ENCODE assay signal across 14 cellular contexts in genomic region chr17:64622931-64623654, GRCh38. TPM values are rescaled to one million over a fixed set of nuclear protein-coding genes. Genes with fewer than 3 reads are reported as not detected.
A peak's percentile ranks its signal among the peaks of the same experiment; 100 is the strongest.
DNase-seq lines count a peak whose midpoint lies in the region; ATAC-seq, FAIRE-seq and TF ChIP-seq lines count a peak whose summit lies in the region.
"Had no signal": no experiment of that assay in that cellular context is flagged by ENCODE, and none has a peak within 500 bp of the region (broad histone marks: within the 10 kb centered on the region; RNA-seq: fewer than 3 reads in every experiment).

No MANE protein-coding gene starts in this region.

- intact Hi-C loops in right cardiac atrium (cut with DNase I): no loop called here
- intact Hi-C loops in head of caudate nucleus (cut with DNase I): no loop called here

- no peak for TF ChIP-seq CTCF in A549 (IDR thresholded peaks at IDR 0.05)

- DNase-seq in A549 (ENCODE audit: low read depth in 1 of 2, low spot score in 1 of 2): peak; percentile 61 to 68
- DNase-seq in HPDE6-E6E7 (ENCODE audit: extremely low spot score): peak; percentile 82
- peak; percentile 62 for DNase-seq in astrocyte of the hippocampus (ENCODE audit: low read depth, low spot score)
- DNase-seq in right cardiac atrium: no peak
- no peak for DNase-seq in activated CD8-positive, alpha-beta memory T cell treated with anti-CD3 and anti-CD28 coated beads for 24 hours
- no peak for DNase-seq in head of caudate nucleus
- DNase-seq: activated CD4-positive, alpha-beta T cell treated with anti-CD3 and anti-CD28 coated beads for 1 hour; NCI-H2081 treated with DMSO at 0.1 percent for 48 hours; SHP77 treated with DMSO at 0.1 percent for 48 hours; stimulated activated CD4-positive, alpha-beta T cell treated with anti-CD3 and anti-CD28 coated beads, Interleukin-15, amount 100 ng/mL, for 24 hours; stimulated activated naive CD4-positive, alpha-beta T cell treated with Interleukin-2 at 50 U/mL for 16 hours had no signal

- peak; percentile 83 for FAIRE-seq in A549 (lab: Jason Lieb, UNC)

- 35% methylated on average over 4 of the region's 4 CpGs for WGBS in A549 (ENCODE audit: missing lambda C conversion rate)
- 57% methylated on average over 4 of the region's 4 CpGs for WGBS in right cardiac atrium

- H3K27me3 ChIP-seq in right cardiac atrium (ENCODE audit: control insufficient read depth, insufficient read depth): no peaks in the 10 kb centered on the region
- H3K27me3 ChIP-seq: BLaER1 had no signal

- CTCF ChIA-PET in A549 (lab: Yijun Ruan, JAX): interaction anchor here (0.6 to 2.6 kb wide), 13 partner anchors 9 to 204 kb away, joined by 3 to 11 read pairs (median 4); no protein-coding TSS in a partner anchor

- H3K4me1 ChIP-seq in A549: peaks cover 41% of the 10 kb centered on the region
- H3K4me1 ChIP-seq in right cardiac atrium (ENCODE audit: control insufficient read depth, insufficient read depth, low read length): peaks cover 3% of the 10 kb centered on the region
- H3K4me1 ChIP-seq: BLaER1 had no signal

- TF ChIP-seq EP300 in A549 (IDR thresholded peaks at IDR 0.05): no peak

- ATAC-seq in A549 (peak; percentile 86), right cardiac atrium (peak; percentile 37 to 77), GM21390 (IDR thresholded peaks at IDR 0.05; ENCODE audit: unreplicated experiment) (no peak), HG02885 (IDR thresholded peaks at IDR 0.05; ENCODE audit: poor library complexity, unreplicated experiment) (no peak)

- POLR2A ChIA-PET in A549 (lab: Yijun Ruan, JAX): interaction anchor here (2.3 kb wide), 1 partner anchor 117 kb away, joined by 8 read pairs; the partner anchor contains the start of genes CEP95 and DDX5

- peak overlapping the region; percentile 64 for H3K4me2 ChIP-seq in A549
- H3K4me2 ChIP-seq: BLaER1 had no signal

- no peak for TF ChIP-seq POLR2A in A549 (IDR thresholded peaks at IDR 0.05; ENCODE audit: low read length)

- peak in 1 of 2 experiments; percentile 16; a peak in 1 of 5 replicates for TF ChIP-seq RAD21 in A549 (conservative IDR thresholded peaks at IDR 0.05 in 1 of 2, IDR thresholded peaks at IDR 0.05 in 1 of 2)

- H3K4me3 ChIP-seq in A549 (no peak overlapping the region), right cardiac atrium (ENCODE audit: low read length) (no peak overlapping the region)
- H3K4me3 ChIP-seq: BLaER1 had no signal

- H3K27ac ChIP-seq in A549 (peak overlapping the region in 1 of 2 experiments; percentile 48; a peak in 2 of 6 replicates), right cardiac atrium (ENCODE audit: low read length) (no peak overlapping the region)
- H3K27ac ChIP-seq: BLaER1 had no signal

- no peaks in the 10 kb centered on the region for H3K9me3 ChIP-seq in A549
- no peaks in the 10 kb centered on the region for H3K9me3 ChIP-seq in right cardiac atrium (ENCODE audit: control insufficient read depth, low read length)
- H3K9me3 ChIP-seq: BLaER1 had no signal

TF ChIP-seq in A549, 52 proteins besides CTCF, POLR2A, EP300 and RAD21:
- TF ChIP-seq CBX8 (IDR thresholded peaks at IDR 0.05): no peak
- no peak for TF ChIP-seq RNF2 (IDR thresholded peaks at IDR 0.05; ENCODE audit: borderline replicate concordance, low read depth)
- peak; percentile 45 for TF ChIP-seq JUNB (IDR thresholded peaks at IDR 0.05)
- TF ChIP-seq CEBPB (IDR thresholded peaks at IDR 0.05): peak in 1 of 2 experiments; percentile 69; a peak in 1 of 4 replicates
- TF ChIP-seq HOXB5 (CRISPR knock-in tag; IDR thresholded peaks at IDR 0.05): no peak
- no peak for TF ChIP-seq USF2 (IDR thresholded peaks at IDR 0.05)
- TF ChIP-seq HDAC2 (IDR thresholded peaks at IDR 0.05): no peak
- TF ChIP-seq MAFK (IDR thresholded peaks at IDR 0.05; ENCODE audit: partially characterized antibody): peak; percentile 98
- TF ChIP-seq FOXS1 (CRISPR knock-in tag; IDR thresholded peaks at IDR 0.05): peak; percentile 16; the same call in 1 of the 2 replicates
- TF ChIP-seq, protein P1, sequence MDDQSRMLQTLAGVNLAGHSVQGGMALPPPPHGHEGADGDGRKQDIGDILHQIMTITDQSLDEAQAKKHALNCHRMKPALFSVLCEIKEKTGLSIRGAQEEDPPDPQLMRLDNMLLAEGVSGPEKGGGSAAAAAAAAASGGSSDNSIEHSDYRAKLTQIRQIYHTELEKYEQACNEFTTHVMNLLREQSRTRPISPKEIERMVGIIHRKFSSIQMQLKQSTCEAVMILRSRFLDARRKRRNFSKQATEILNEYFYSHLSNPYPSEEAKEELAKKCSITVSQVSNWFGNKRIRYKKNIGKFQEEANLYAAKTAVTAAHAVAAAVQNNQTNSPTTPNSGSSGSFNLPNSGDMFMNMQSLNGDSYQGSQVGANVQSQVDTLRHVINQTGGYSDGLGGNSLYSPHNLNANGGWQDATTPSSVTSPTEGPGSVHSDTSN (IDR thresholded peaks at IDR 0.05): no peak
- no peak for TF ChIP-seq EHF (CRISPR knock-in tag; IDR thresholded peaks at IDR 0.05)
- no peak for TF ChIP-seq NFE2L2 (conservative IDR thresholded peaks at IDR 0.05; ENCODE audit: low read length)
- peak; percentile 58 for TF ChIP-seq FOSL2 (IDR thresholded peaks at IDR 0.05)
- peak; percentile 83 for TF ChIP-seq FOSL2 (CRISPR knock-in tag; IDR thresholded peaks at IDR 0.05)
- TF ChIP-seq HOXA7 (CRISPR knock-in tag; IDR thresholded peaks at IDR 0.05): no peak
- TF ChIP-seq FOSB (CRISPR knock-in tag; IDR thresholded peaks at IDR 0.05): no peak
- TF ChIP-seq CBX2 (IDR thresholded peaks at IDR 0.05; ENCODE audit: borderline replicate concordance, low read depth): no peak
- TF ChIP-seq ELK1 (IDR thresholded peaks at IDR 0.05; ENCODE audit: low read depth, low read length): no peak
- no peak for TF ChIP-seq MYC (IDR thresholded peaks at IDR 0.05; ENCODE audit: borderline replicate concordance, low read length)
- no peak for TF ChIP-seq SREBF2 (IDR thresholded peaks at IDR 0.05)

RNA-seq across cellular contexts. Expression of gene SMURF2, which starts 39.0 kb away (rescaled TPM):
- polyA plus RNA-seq in A549 (2011; rRNA removed) (26.3 and 29.1 TPM in 2 replicates), A549 (2017; fragmentation: RNase III; extraction: RNeasy Plus Mini Kit Qiagen cat#74134 plus additional on column Dnase treatment) (16.7 to 21.1 TPM (median 17.6 TPM) in 3 replicates), right cardiac atrium (4.7 TPM)
- 8.3 and 8.9 TPM in 2 replicates for polyA plus RNA-seq in A549 (2012; cell fraction: cytosol; rRNA removed)
- polyA plus RNA-seq in A549 (2012; cell fraction: nucleus; rRNA removed): 7.0 and 11.0 TPM in 2 replicates
- polyA minus RNA-seq in A549 (2011; rRNA and poly(A)+ RNA removed): 33.6 and 34.0 TPM in 2 replicates
- 10 to 100 TPM; 14.4 to 27.2 (median 15.3) TPM for total RNA-seq in right cardiac atrium

Comparison
In these comparisons a context has a peak if more than half of its experiments do, and no peak if none do; other contexts are left out.
1. ATAC-seq: peak in A549 (2 of 2) and right cardiac atrium (2 of 2); none in GM21390 (single experiment) and HG02885 (single experiment).
2. DNase-seq: peak in A549 (2 of 2), HPDE6-E6E7 (single experiment) and astrocyte of the hippocampus (single experiment); none in right cardiac atrium (0 of 3), activated CD8-positive, alpha-beta memory T cell treated with anti-CD3 and anti-CD28 coated beads for 24 hours (single experiment) and head of caudate nucleus (0 of 42).